In genomic region chr10:71359364-71360046, GRCh38 we compare ENCODE assay signal across 9 cellular contexts. TPM values are rescaled to one million over a fixed set of nuclear protein-coding genes. Genes with fewer than 3 reads are reported as not detected.
A peak's percentile ranks its signal among the peaks of the same experiment; 100 is the strongest.
DNase-seq lines count a peak whose midpoint lies in the region; ATAC-seq and TF ChIP-seq lines count a peak whose summit lies in the region.
"Had no signal": no experiment of that assay in that cellular context is flagged by ENCODE, and none has a peak within 500 bp of the region (broad histone marks: within the 10 kb centered on the region; RNA-seq: fewer than 3 reads in every experiment).

No MANE protein-coding gene starts in this region.

- no peaks in the 10 kb centered on the region for H3K9me3 Mint-ChIP-seq in CD8-positive, alpha-beta memory T cell

- ATAC-seq in GM21381 (IDR thresholded peaks at IDR 0.05; ENCODE audit: unreplicated experiment) = peak; percentile 45
- peak; percentile 76 for ATAC-seq in upper lobe of right lung

- peaks cover 19% of the 10 kb centered on the region for H3K36me3 ChIP-seq in upper lobe of right lung
- H3K36me3 ChIP-seq in CD8-positive, alpha-beta memory T cell (ENCODE audit: insufficient read depth, low read length) = no peaks in the 10 kb centered on the region

- H3K4me3 Mint-ChIP-seq in CD8-positive, alpha-beta memory T cell = no peak overlapping the region

- DNase-seq in NOMO-1 (lab: John Stamatoyannopoulos, UW; ENCODE audit: unreplicated experiment in 2 of 2) = peak; percentile 60 to 64
- peak; percentile 52 for DNase-seq in globus pallidus (ENCODE audit: low spot score)
- DNase-seq in upper lobe of right lung = peak; percentile 70
- DNase-seq in CD8-positive, alpha-beta memory T cell = no peak
- no peak for DNase-seq in DMS79 (lab: John Stamatoyannopoulos, UW)
- no peak for DNase-seq in NCI-H146 treated with DMSO at 0.1 percent for 48 hours (lab: John Stamatoyannopoulos, UW; ENCODE audit: unreplicated experiment)
- DNase-seq: DMS79 treated with DMSO at 0.1 percent for 48 hours, NCI-H2029 treated with DMSO at 0.1 percent for 48 hours had no signal

- H3K27ac Mint-ChIP-seq in CD8-positive, alpha-beta memory T cell = peak overlapping the region in 3 of 8 donors; percentile 21 to 77 (median 51)

- H3K27me3 ChIP-seq in upper lobe of right lung = no peaks in the 10 kb centered on the region
- H3K27me3 ChIP-seq in CD8-positive, alpha-beta memory T cell (ENCODE audit: insufficient read depth, low read length, poor library complexity, severe bottlenecking) = no peaks in the 10 kb centered on the region

- peaks cover 0 to 3% (median 0%) of the 10 kb centered on the region in 3 donors for H3K4me1 Mint-ChIP-seq in CD8-positive, alpha-beta memory T cell

- H3K9me3 ChIP-seq in upper lobe of right lung = no peaks in the 10 kb centered on the region
- H3K9me3 ChIP-seq in CD8-positive, alpha-beta memory T cell (ENCODE audit: low read length) = no peaks in the 10 kb centered on the region

- intact Hi-C loops in upper lobe of right lung (cut with DNase I) = no loop called here

- H3K4me1 ChIP-seq in upper lobe of right lung = no peaks in the 10 kb centered on the region
- H3K4me1 ChIP-seq in CD8-positive, alpha-beta memory T cell (ENCODE audit: insufficient read depth, low read length) = no peaks in the 10 kb centered on the region

- no peak overlapping the region for H3K4me3 ChIP-seq in upper lobe of right lung
- H3K4me3 ChIP-seq in CD8-positive, alpha-beta memory T cell (ENCODE audit: low read length) = no peak overlapping the region

- POLR2A ChIA-PET in CD8-positive, alpha-beta memory T cell (lab: Charles Lee) = interaction anchor here (0.5 kb wide), 1 partner anchor 955 kb away, joined by 3 read pairs; no protein-coding TSS in a partner anchor

- TF ChIP-seq CTCF in upper lobe of right lung (IDR thresholded peaks at IDR 0.05) = no peak

- CTCF ChIA-PET in CD8-positive, alpha-beta memory T cell (lab: Charles Lee) = interaction anchor here (1.5 kb wide), 1 partner anchor 13 kb away, joined by 3 read pairs; no protein-coding TSS in a partner anchor

- H3K27ac ChIP-seq in upper lobe of right lung = peak overlapping the region; percentile 17
- H3K27ac ChIP-seq in CD8-positive, alpha-beta memory T cell (ENCODE audit: low read depth, low read length) = no peak overlapping the region

- peaks cover 15 to 74% (median 23%) of the 10 kb centered on the region in 3 donors for H3K36me3 Mint-ChIP-seq in CD8-positive, alpha-beta memory T cell

- no peaks in the 10 kb centered on the region for H3K27me3 Mint-ChIP-seq in CD8-positive, alpha-beta memory T cell

RNA-seq across cellular contexts. Expression of gene CDH23, which starts 37.2 kb away (rescaled TPM):
- 10.9 TPM for total RNA-seq in upper lobe of right lung
- under 1 TPM; 0.74 to 0.78 TPM for total RNA-seq in CD8-positive, alpha-beta memory T cell
- 2.0 TPM for polyA plus RNA-seq in CD8-positive, alpha-beta memory T cell

RNA-seq across cellular contexts. Expression of gene SLC29A3, which starts 40.4 kb away (rescaled TPM):
- 14.8 TPM for total RNA-seq in upper lobe of right lung
- total RNA-seq in CD8-positive, alpha-beta memory T cell = 1 to 10 TPM; 6.0 to 8.2 TPM
- polyA plus RNA-seq in CD8-positive, alpha-beta memory T cell = 11.0 TPM

Comparison
In these comparisons a context has a peak if more than half of its experiments do, and no peak if none do; other contexts are left out.
1. DNase-seq: peak in NOMO-1 (2 of 2), globus pallidus (single experiment) and upper lobe of right lung (single experiment); none in CD8-positive, alpha-beta memory T cell (0 of 5), DMS79 (single experiment) and NCI-H146 treated with DMSO at 0.1 percent for 48 hours (single experiment).